In the genomic region with DNA sequence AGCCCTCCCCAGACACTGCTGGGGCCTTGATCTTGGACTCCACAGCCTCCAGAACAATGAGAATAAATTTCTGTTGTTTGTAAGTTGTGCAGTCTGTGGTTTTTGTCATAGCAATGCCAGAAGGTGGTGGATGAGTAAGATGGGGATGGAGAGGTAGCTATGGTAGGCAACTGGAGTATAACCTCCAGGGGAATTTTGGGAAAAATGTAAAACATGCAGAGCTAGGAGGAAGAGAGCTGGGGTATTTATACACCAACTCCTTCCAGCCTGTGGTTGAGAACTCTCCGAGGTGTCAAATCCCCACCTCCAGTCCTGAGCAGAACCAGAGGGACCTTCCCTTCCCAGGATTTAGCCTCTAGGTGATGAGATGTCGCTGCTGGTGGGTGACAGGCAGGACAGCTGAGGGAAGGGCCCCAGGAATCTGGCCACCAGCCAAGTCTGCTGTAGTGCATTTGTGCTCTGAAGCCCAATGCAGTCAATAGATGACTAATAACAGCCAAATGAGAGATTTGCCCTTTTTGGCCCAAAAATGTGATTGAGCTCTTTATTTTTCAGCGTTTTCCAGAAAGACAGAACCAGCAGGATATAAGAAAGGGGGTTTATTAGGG, we compare ENCODE assay signal across 27 cellular contexts. TPM values are rescaled to one million over a fixed set of nuclear protein-coding genes. Genes with fewer than 3 reads are reported as not detected.
DNase-seq lines count a peak whose midpoint lies in the region; FAIRE-seq and TF ChIP-seq lines count a peak whose summit lies in the region.
"Had no signal": no experiment of that assay in that cellular context is flagged by ENCODE, and none has a peak within 500 bp of the region (broad histone marks: within the 10 kb centered on the region; RNA-seq: fewer than 3 reads in every experiment).

No MANE protein-coding gene starts in this region.

- no peak for TF ChIP-seq CTCF in HEK293 (tag by site-specific recombination; IDR thresholded peaks at IDR 0.05)
- TF ChIP-seq CTCF in kidney (IDR thresholded peaks at IDR 0.05; ENCODE audit: borderline replicate concordance, extremely low read depth, insufficient read depth): no peak

- H2BK15ac ChIP-seq in mesenchymal stem cell (ENCODE audit: low read depth, poor library complexity, severe bottlenecking): no peak overlapping the region

- peak; percentile 23 for DNase-seq in EH (ENCODE audit: low read depth)
- peak; percentile 17 for DNase-seq in kidney
- DNase-seq in posterior vena cava (ENCODE audit: low spot score): peak; percentile 17
- no peak for DNase-seq in caudate nucleus (lab: John Stamatoyannopoulos, UW)
- DNase-seq in mesenchymal stem cell: no peak
- no peak for DNase-seq in NCI-H1092 treated with DMSO at 0.1 percent for 48 hours (lab: John Stamatoyannopoulos, UW)
- DNase-seq: C1 segment of cervical spinal cord; Caco-2; CD4-positive, alpha-beta memory T cell; DMS 273 treated with DMSO at 0.1 percent for 48 hours; DMS79; GF-D8; GM23248; H7; KBM-7; NCI-H1048; NCI-H1436 treated with DMSO at 0.1 percent for 48 hours; NCI-H187 treated with DMSO at 0.1 percent for 48 hours; NCI-H524; PC-9; SHP77 treated with DMSO at 0.1 percent for 48 hours had no signal

- H3K18ac ChIP-seq in mesenchymal stem cell (ENCODE audit: low read depth in 1 of 2, low read length in 2 of 2): no peak overlapping the region

- H3K23ac ChIP-seq in mesenchymal stem cell (ENCODE audit: low read length in 2 of 2): no peak overlapping the region

- H3K4me2 ChIP-seq in mesenchymal stem cell (ENCODE audit: low read length, poor library complexity, severe bottlenecking): no peak overlapping the region
- H3K4me2 ChIP-seq: PC-9 had no signal

- no peak overlapping the region for H3K9ac ChIP-seq in kidney (ENCODE audit: low read length in 2 of 2)
- no peak overlapping the region for H3K9ac ChIP-seq in mesenchymal stem cell (ENCODE audit: low read length)
- H3K9ac ChIP-seq: GM23248 had no signal

- H3K14ac ChIP-seq in mesenchymal stem cell (ENCODE audit: low read length in 2 of 2): no peak overlapping the region

- no peaks in the 10 kb centered on the region for H3K9me3 ChIP-seq in HEK293 (ENCODE audit: control insufficient read depth, insufficient read depth, low read depth, low read length)
- no peaks in the 10 kb centered on the region for H3K9me3 ChIP-seq in kidney (ENCODE audit: control insufficient read depth in 1 of 2, low read length in 2 of 2)
- no peaks in the 10 kb centered on the region for H3K9me3 ChIP-seq in mesenchymal stem cell (ENCODE audit: control insufficient read depth, low read length)
- H3K9me3 ChIP-seq: Caco-2 had no signal

- CTCF ChIA-PET in HEK293 (lab: Yijun Ruan, JAX): interaction anchor here (0.6 to 1.0 kb wide), 2 partner anchors 19 to 192 kb away, joined by 4 read pairs; no protein-coding TSS in a partner anchor

- no peak overlapping the region for H2AK5ac ChIP-seq in mesenchymal stem cell (ENCODE audit: low read length, severe bottlenecking)

- no peaks in the 10 kb centered on the region for H3K79me1 ChIP-seq in mesenchymal stem cell (replicated peaks; ENCODE audit: low read length, poor library complexity, severe bottlenecking)

- FAIRE-seq in kidney (lab: Jason Lieb, UNC): no peak
- FAIRE-seq: GM12892, GM19239, HTR-8/SVneo had no signal

- H2BK120ac ChIP-seq in mesenchymal stem cell (ENCODE audit: low read depth, low read length): no peak overlapping the region

- H3K27ac ChIP-seq in HEK293 (ENCODE audit: extremely low read depth, low read depth, low read length) (no peak overlapping the region), kidney (ENCODE audit: low read depth in 2 of 2, low read length in 2 of 2) (no peak overlapping the region), caudate nucleus (ENCODE audit: low read depth, low read length) (no peak overlapping the region), mesenchymal stem cell (ENCODE audit: low read length, poor library complexity, severe bottlenecking) (no peak overlapping the region)
- H3K27ac ChIP-seq: GM23248, PC-9, RWPE1, SK-N-MC had no signal

- WGBS in mesenchymal stem cell: 60% methylated on average over 2 of the region's 3 CpGs

- no peak overlapping the region for H2BK5ac ChIP-seq in mesenchymal stem cell (ENCODE audit: low read depth, low read length, poor library complexity, severe bottlenecking)

- no peak overlapping the region for H2AFZ ChIP-seq in mesenchymal stem cell (ENCODE audit: low read depth, low read length)
- H2AFZ ChIP-seq: GM23248, PC-9 had no signal

- no peak overlapping the region for H4K8ac ChIP-seq in mesenchymal stem cell (ENCODE audit: low read length)

- no peak overlapping the region for H3K4ac ChIP-seq in mesenchymal stem cell (ENCODE audit: low read depth in 1 of 2, low read length in 2 of 2)

- peaks cover 46 to 76% of the 10 kb centered on the region in 2 experiments for H3K27me3 ChIP-seq in mesenchymal stem cell (ENCODE audit: control insufficient read depth in 1 of 2, insufficient read depth in 1 of 2, low read length in 2 of 2)

- no peak overlapping the region for H3K4me3 ChIP-seq in HEK293 (ENCODE audit: low read depth, low read length)
- no peak overlapping the region for H3K4me3 ChIP-seq in kidney (ENCODE audit: low read length in 2 of 2)
- no peak overlapping the region for H3K4me3 ChIP-seq in mesenchymal stem cell (ENCODE audit: insufficient read depth in 1 of 2, low read depth in 1 of 2, low read length in 2 of 2)
- H3K4me3 ChIP-seq: GM23248, PC-9, SK-N-MC had no signal

- POLR2A ChIA-PET in HEK293 (lab: Yijun Ruan, JAX): no interaction called here

- H4K91ac ChIP-seq in mesenchymal stem cell (ENCODE audit: low read length): no peak overlapping the region

- H3K36me3 ChIP-seq in HEK293 (ENCODE audit: control insufficient read depth in 2 of 2, insufficient read depth in 1 of 2, low read length in 2 of 2) (no peaks in the 10 kb centered on the region), kidney (ENCODE audit: control insufficient read depth in 1 of 2, insufficient read depth in 2 of 2, low read length in 2 of 2) (no peaks in the 10 kb centered on the region), mesenchymal stem cell (ENCODE audit: control insufficient read depth in 1 of 2, insufficient read depth in 2 of 2, low read depth in 1 of 2, low read length in 2 of 2) (no peaks in the 10 kb centered on the region)

- intact Hi-C loops in kidney (cut with DNase I): no loop called here
- intact Hi-C loops in posterior vena cava (cut with DNase I): no loop called here

- H3K4me1 ChIP-seq in HEK293 (ENCODE audit: control insufficient read depth, insufficient read depth, low read length) (no peaks in the 10 kb centered on the region), kidney (ENCODE audit: control insufficient read depth in 1 of 2, insufficient read depth in 1 of 2, low read depth in 1 of 2, low read length in 2 of 2) (peaks cover 0 to 10% of the 10 kb centered on the region in 2 donors), mesenchymal stem cell (ENCODE audit: control insufficient read depth, insufficient read depth, low read depth, low read length) (peaks cover 19% of the 10 kb centered on the region)
- H3K4me1 ChIP-seq: Caco-2 had no signal

- no peak overlapping the region for H2BK12ac ChIP-seq in mesenchymal stem cell (ENCODE audit: low read length in 2 of 2)

TF ChIP-seq in HEK293, 187 proteins besides CTCF, POLR2A, EP300 and RAD21:
- peak; percentile 81; the same call in 1 of the 2 replicates for TF ChIP-seq ZNF37A (tag by site-specific recombination; IDR thresholded peaks at IDR 0.05)
- TF ChIP-seq ZNF221 (tag by site-specific recombination; IDR thresholded peaks at IDR 0.05; ENCODE audit: borderline replicate concordance): no peak
TF ChIP-seq in HEK293: peak in this region for 1.

RNA-seq across cellular contexts. Expression of gene CEP170B, which starts 19.1 kb away (rescaled TPM):
- total RNA-seq in kidney (42.4 TPM), posterior vena cava (10 to 100 TPM; 26.8 to 47.0 TPM)
- 8.1 TPM for polyA plus RNA-seq in kidney (ENCODE audit: insufficient read depth, low read depth, low replicate concordance)
- 11.4 TPM for polyA plus RNA-seq in mesenchymal stem cell (2013, experiment 1 of 2)
- polyA plus RNA-seq in mesenchymal stem cell (2013, experiment 2 of 2): 11.1 TPM

RNA-seq across cellular contexts. Expression of gene ZBTB42, which starts 45.0 kb away (rescaled TPM):
- total RNA-seq in kidney (10.0 TPM), posterior vena cava (1 to 10 TPM; 3.3 to 3.8 TPM)
- polyA plus RNA-seq in kidney (ENCODE audit: insufficient read depth, low read depth, low replicate concordance): 3.9 TPM
- polyA plus RNA-seq in mesenchymal stem cell (2013, experiment 1 of 2): 1.8 TPM
- 1.6 TPM for polyA plus RNA-seq in mesenchymal stem cell (2013, experiment 2 of 2)

RNA-seq across cellular contexts. Expression of gene AKT1, which starts 50.4 kb away (rescaled TPM):
- total RNA-seq in kidney: 125 TPM
- 70.6 TPM for polyA plus RNA-seq in kidney (ENCODE audit: insufficient read depth, low read depth, low replicate concordance)
- 100 to 1,000 TPM; 115 to 143 TPM for total RNA-seq in posterior vena cava
- 106 TPM for polyA plus RNA-seq in mesenchymal stem cell (2013, experiment 1 of 2)
- polyA plus RNA-seq in mesenchymal stem cell (2013, experiment 2 of 2): 108 TPM

Comparison
In these comparisons a context has a peak if more than half of its experiments do, and no peak if none do; other contexts are left out.
1. DNase-seq: peak in EH (single experiment), kidney (single experiment) and posterior vena cava (single experiment); none in caudate nucleus (0 of 61), mesenchymal stem cell (single experiment) and NCI-H1092 treated with DMSO at 0.1 percent for 48 hours (single experiment).